11 cellular contexts compared by ENCODE assay signal in the genomic region with DNA sequence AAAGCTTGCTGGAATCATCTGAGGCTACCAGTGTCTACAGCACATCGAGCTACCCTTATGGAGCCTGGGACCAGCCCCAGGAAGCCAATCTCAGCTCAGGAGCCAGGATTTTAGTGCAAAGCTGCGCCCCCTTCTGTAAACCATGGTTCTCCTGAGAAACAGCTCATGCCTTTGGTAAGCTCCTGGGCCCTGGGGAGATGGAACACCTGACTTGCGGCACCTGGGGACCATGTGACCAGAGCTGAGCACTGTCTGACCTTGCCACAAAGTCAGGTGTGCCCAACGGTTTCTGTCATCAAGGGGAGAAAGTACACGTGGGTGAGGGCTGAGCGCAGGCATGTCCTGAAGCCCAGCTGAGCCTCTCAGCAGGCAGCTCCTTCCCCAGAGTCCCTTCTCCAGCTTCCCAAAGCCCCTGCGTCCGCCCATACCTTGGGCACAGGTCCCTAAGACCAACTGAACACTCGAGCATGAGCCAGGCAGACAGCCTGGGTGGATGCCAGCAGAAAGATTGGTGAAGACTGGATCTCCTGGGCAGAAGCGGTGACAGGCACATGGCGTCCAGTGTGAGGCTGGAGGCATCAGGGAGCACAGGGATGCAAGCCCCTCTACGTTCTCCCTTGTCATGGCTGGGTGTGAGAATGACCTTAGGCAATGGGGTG. TPM values are rescaled to one million over a fixed set of nuclear protein-coding genes. Genes with fewer than 3 reads are reported as not detected.
A peak's percentile ranks its signal among the peaks of the same experiment; 100 is the strongest.
DNase-seq lines count a peak whose midpoint lies in the region; ATAC-seq lines count a peak whose summit lies in the region.
"Had no signal": no experiment of that assay in that cellular context is flagged by ENCODE, and none has a peak within 500 bp of the region (broad histone marks: within the 10 kb centered on the region; RNA-seq: fewer than 3 reads in every experiment).

No MANE protein-coding gene starts in this region.

- no peaks in the 10 kb centered on the region for H3K9me3 ChIP-seq in neuron (ENCODE audit: low read length)

- H2AFZ ChIP-seq in neuron (ENCODE audit: low read depth, low read length): peak overlapping the region; percentile 6
- H2AFZ ChIP-seq: GM23248 had no signal

- no peaks in the 10 kb centered on the region for H3K27me3 ChIP-seq in neuron (ENCODE audit: insufficient read depth, low read length)

- H3K27me3 Mint-ChIP-seq in activated CD8-positive, alpha-beta memory T cell treated with anti-CD3 and anti-CD28 coated beads, Interleukin-2, amount 10 ng/mL, durations not matched to agents 7 days and 5 days: peaks cover 3% of the 10 kb centered on the region
- H3K27me3 Mint-ChIP-seq: activated CD8-positive, alpha-beta T cell treated with anti-CD3 and anti-CD28 coated beads for 36 hours had no signal

- CTCF ChIA-PET in activated CD8-positive, alpha-beta memory T cell treated with anti-CD3 and anti-CD28 coated beads, Interleukin-2, amount 10 ng/mL, durations not matched to agents 7 days and 5 days (lab: Charles Lee): interaction anchor here (0.9 to 2.1 kb wide), 4 partner anchors 16 to 33 kb away, joined by 3 to 13 read pairs (median 4); no protein-coding TSS in a partner anchor

- no peaks in the 10 kb centered on the region for H3K4me1 Mint-ChIP-seq in activated CD8-positive, alpha-beta memory T cell treated with anti-CD3 and anti-CD28 coated beads, Interleukin-2, amount 10 ng/mL, durations not matched to agents 7 days and 5 days

- no peak overlapping the region for H3K4me3 Mint-ChIP-seq in activated CD8-positive, alpha-beta memory T cell treated with anti-CD3 and anti-CD28 coated beads, Interleukin-2, amount 10 ng/mL, durations not matched to agents 7 days and 5 days
- H3K4me3 Mint-ChIP-seq: activated CD8-positive, alpha-beta T cell treated with anti-CD3 and anti-CD28 coated beads for 36 hours had no signal

- H3K27ac Mint-ChIP-seq in activated CD8-positive, alpha-beta memory T cell treated with anti-CD3 and anti-CD28 coated beads, Interleukin-2, amount 10 ng/mL, durations not matched to agents 7 days and 5 days: no peak overlapping the region
- H3K27ac Mint-ChIP-seq: activated CD8-positive, alpha-beta T cell treated with anti-CD3 and anti-CD28 coated beads for 36 hours had no signal

- no peaks in the 10 kb centered on the region for H3K36me3 ChIP-seq in neuron (ENCODE audit: insufficient read depth, low read length)

- DNase-seq in DMS79 treated with DMSO at 0.1 percent for 48 hours (lab: John Stamatoyannopoulos, UW) (peak; percentile 74), NCI-H1436 (lab: John Stamatoyannopoulos, UW) (peak; percentile 70), cerebellar cortex (ENCODE audit: low spot score) (peak; percentile 76), SIG-M5 treated with dmso at 0.1 percent for 504 hours (lab: John Stamatoyannopoulos, UW; ENCODE audit: unreplicated experiment) (no peak)
- no peak for DNase-seq in activated CD8-positive, alpha-beta memory T cell treated with anti-CD3 and anti-CD28 coated beads, Interleukin-2, amount 10 ng/mL, durations not matched to agents 7 days and 5 days
- DNase-seq: activated CD8-positive, alpha-beta T cell treated with anti-CD3 and anti-CD28 coated beads for 36 hours; COR-L47 had no signal

- H3K4me1 ChIP-seq in neuron (ENCODE audit: insufficient read depth, low read length): peaks cover 17% of the 10 kb centered on the region

- ATAC-seq in GM21717 (IDR thresholded peaks at IDR 0.05; ENCODE audit: unreplicated experiment) (no peak), GM19023 (IDR thresholded peaks at IDR 0.05; ENCODE audit: unreplicated experiment) (no peak)
- no peak for ATAC-seq in activated CD8-positive, alpha-beta memory T cell treated with anti-CD3 and anti-CD28 coated beads, Interleukin-2, amount 10 ng/mL, durations not matched to agents 7 days and 5 days
- ATAC-seq: activated CD8-positive, alpha-beta T cell treated with anti-CD3 and anti-CD28 coated beads for 36 hours had no signal

- H3K4me3 ChIP-seq in neuron (ENCODE audit: low read length): no peak overlapping the region
- H3K4me3 ChIP-seq: GM23248 had no signal

- H3K36me3 Mint-ChIP-seq in activated CD8-positive, alpha-beta memory T cell treated with anti-CD3 and anti-CD28 coated beads, Interleukin-2, amount 10 ng/mL, durations not matched to agents 7 days and 5 days: no peaks in the 10 kb centered on the region

- H3K9me3 Mint-ChIP-seq in activated CD8-positive, alpha-beta memory T cell treated with anti-CD3 and anti-CD28 coated beads, Interleukin-2, amount 10 ng/mL, durations not matched to agents 7 days and 5 days (ENCODE audit: low read depth): no peaks in the 10 kb centered on the region
- H3K9me3 Mint-ChIP-seq: activated CD8-positive, alpha-beta T cell treated with anti-CD3 and anti-CD28 coated beads for 36 hours had no signal

RNA-seq across cellular contexts. Expression of gene TENT5B, which starts 57.9 kb away (rescaled TPM):
- total RNA-seq in activated CD8-positive, alpha-beta memory T cell treated with anti-CD3 and anti-CD28 coated beads, Interleukin-2, amount 10 ng/mL, durations not matched to agents 7 days and 5 days: not detected
- total RNA-seq: activated CD8-positive, alpha-beta T cell treated with anti-CD3 and anti-CD28 coated beads for 36 hours had no signal

Comparison
In these comparisons a context has a peak if more than half of its experiments do, and no peak if none do; other contexts are left out.
1. DNase-seq: peak in DMS79 treated with DMSO at 0.1 percent for 48 hours (single experiment), NCI-H1436 (single experiment) and cerebellar cortex (single experiment); none in activated CD8-positive, alpha-beta memory T cell treated with anti-CD3 and anti-CD28 coated beads, Interleukin-2, amount 10 ng/mL, durations not matched to agents 7 days and 5 days (single experiment) and SIG-M5 treated with dmso at 0.1 percent for 504 hours (single experiment).